Comparison of ENCODE assay signal across 17 cellular contexts in the genomic region with DNA sequence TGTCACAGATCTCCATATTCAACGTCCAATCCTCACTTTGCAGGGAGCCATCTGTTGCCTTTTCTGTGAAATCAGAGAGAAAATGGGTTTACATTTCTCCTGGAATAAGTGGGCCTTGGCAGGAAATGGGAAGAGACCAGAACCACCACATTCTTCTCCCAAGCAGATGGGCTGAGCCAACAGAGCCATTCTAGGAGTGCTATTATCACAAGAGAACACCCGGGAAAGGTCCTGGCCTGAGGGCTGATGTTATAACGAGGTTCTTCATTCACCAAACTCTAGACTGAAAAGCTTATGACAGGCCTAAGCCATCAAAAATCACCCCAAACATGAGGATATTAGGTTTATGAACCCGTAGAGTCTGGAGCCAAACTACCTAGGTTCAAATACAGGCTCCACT.
"Had no signal": no experiment of that assay in that cellular context is flagged by ENCODE, and none has a peak within 500 bp of the region (broad histone marks: within the 10 kb centered on the region; RNA-seq: fewer than 3 reads in every experiment).

No MANE protein-coding gene starts in this region.

- H3K27me3 Mint-ChIP-seq: activated CD4-positive, alpha-beta memory T cell treated with anti-CD3 and anti-CD28 coated beads for 36 hours; activated CD4-positive, alpha-beta T cell treated with anti-CD3 and anti-CD28 coated beads for 36 hours; activated CD8-positive, alpha-beta memory T cell treated with anti-CD3 and anti-CD28 coated beads, Interleukin-2, amount 10 ng/mL, durations not matched to agents 7 days and 5 days; activated naive CD4-positive, alpha-beta T cell treated with anti-CD3 and anti-CD28 coated beads, Interleukin-2, amount 10 ng/mL, durations not matched to agents 7 days and 5 days; memory B cell; natural killer cell treated with Interleukin-12 subunit alpha and Interleukin-12 subunit beta and Interleukin-15 and Interleukin-18, amount 100 ng/mL, for 72 hours; stimulated activated naive B cell treated with anti-CD40 and anti-IgM and Interleukin-4, amounts not matched to agents 10 μg/mL and 1 μg/mL and 100 μg/mL, for 72 hours had no signal

- H3K4me3 Mint-ChIP-seq: activated CD4-positive, alpha-beta memory T cell treated with anti-CD3 and anti-CD28 coated beads for 36 hours; activated CD4-positive, alpha-beta T cell treated with anti-CD3 and anti-CD28 coated beads for 36 hours; activated CD8-positive, alpha-beta memory T cell treated with anti-CD3 and anti-CD28 coated beads, Interleukin-2, amount 10 ng/mL, durations not matched to agents 7 days and 5 days; activated naive CD4-positive, alpha-beta T cell treated with anti-CD3 and anti-CD28 coated beads, Interleukin-2, amount 10 ng/mL, durations not matched to agents 7 days and 5 days; memory B cell; natural killer cell treated with Interleukin-12 subunit alpha and Interleukin-12 subunit beta and Interleukin-15 and Interleukin-18, amount 100 ng/mL, for 72 hours; stimulated activated naive B cell treated with anti-CD40 and anti-IgM and Interleukin-4, amounts not matched to agents 10 μg/mL and 1 μg/mL and 100 μg/mL, for 72 hours had no signal

- H3K4me3 ChIP-seq: dorsolateral prefrontal cortex, gastrocnemius medialis, left lung, tibial artery had no signal

- H3K9me3 Mint-ChIP-seq: activated CD4-positive, alpha-beta memory T cell treated with anti-CD3 and anti-CD28 coated beads for 36 hours; activated naive CD4-positive, alpha-beta T cell treated with anti-CD3 and anti-CD28 coated beads, Interleukin-2, amount 10 ng/mL, durations not matched to agents 7 days and 5 days; activated T-helper 2 cell treated with anti-CD3 and anti-CD28 coated beads, Interferon-gamma antibody, Interleukin-2, Interleukin-4, amounts not matched to agents 10 μg/mL and 5 μg/mL and 100 μg/mL, durations not matched to agents 14 hours and 24 hours and 36 hours; memory B cell; natural killer cell treated with Interleukin-12 subunit alpha and Interleukin-12 subunit beta and Interleukin-15 and Interleukin-18, amount 100 ng/mL, for 72 hours; stimulated activated naive B cell treated with anti-CD40 and anti-IgM and Interleukin-4, amounts not matched to agents 10 μg/mL and 1 μg/mL and 100 μg/mL, for 72 hours had no signal

- DNase-seq: activated CD4-positive, alpha-beta memory T cell treated with anti-CD3 and anti-CD28 coated beads for 36 hours; activated CD4-positive, alpha-beta T cell treated with anti-CD3 and anti-CD28 coated beads for 36 hours; activated CD8-positive, alpha-beta memory T cell treated with anti-CD3 and anti-CD28 coated beads, Interleukin-2, amount 10 ng/mL, durations not matched to agents 7 days and 5 days; activated naive CD4-positive, alpha-beta T cell treated with anti-CD3 and anti-CD28 coated beads, Interleukin-2, amount 10 ng/mL, durations not matched to agents 7 days and 5 days; activated T-cell treated with anti-CD3 and anti-CD28 coated beads, Interleukin-2, amount 50 U/mL, for 1 hour; dorsolateral prefrontal cortex; erythroblast; gastrocnemius medialis; left lung; stimulated activated CD4-positive, alpha-beta T cell treated with anti-CD3 and anti-CD28 coated beads, Interleukin-4, amount 100 ng/mL, for 1 hour; stimulated activated naive B cell treated with anti-CD40 and anti-IgM and Interleukin-4, amounts not matched to agents 10 μg/mL and 1 μg/mL and 100 μg/mL, for 72 hours; T-helper 1 cell; T1000; tibial artery had no signal

- H3K27ac Mint-ChIP-seq: activated CD4-positive, alpha-beta memory T cell treated with anti-CD3 and anti-CD28 coated beads for 36 hours; activated CD4-positive, alpha-beta T cell treated with anti-CD3 and anti-CD28 coated beads for 36 hours; activated CD8-positive, alpha-beta memory T cell treated with anti-CD3 and anti-CD28 coated beads, Interleukin-2, amount 10 ng/mL, durations not matched to agents 7 days and 5 days; activated naive CD4-positive, alpha-beta T cell treated with anti-CD3 and anti-CD28 coated beads, Interleukin-2, amount 10 ng/mL, durations not matched to agents 7 days and 5 days; activated T-helper 2 cell treated with anti-CD3 and anti-CD28 coated beads, Interferon-gamma antibody, Interleukin-2, Interleukin-4, amounts not matched to agents 10 μg/mL and 5 μg/mL and 100 μg/mL, durations not matched to agents 14 hours and 24 hours and 36 hours; memory B cell; natural killer cell treated with Interleukin-12 subunit alpha and Interleukin-12 subunit beta and Interleukin-15 and Interleukin-18, amount 100 ng/mL, for 72 hours; stimulated activated naive B cell treated with anti-CD40 and anti-IgM and Interleukin-4, amounts not matched to agents 10 μg/mL and 1 μg/mL and 100 μg/mL, for 72 hours had no signal

- H3K9me3 ChIP-seq: gastrocnemius medialis, left lung, tibial artery had no signal

- H3K27ac ChIP-seq: gastrocnemius medialis, tibial artery had no signal

- H3K27me3 ChIP-seq: dorsolateral prefrontal cortex, gastrocnemius medialis, left lung, tibial artery had no signal

- H3K36me3 Mint-ChIP-seq: activated CD4-positive, alpha-beta memory T cell treated with anti-CD3 and anti-CD28 coated beads for 36 hours; natural killer cell treated with Interleukin-12 subunit alpha and Interleukin-12 subunit beta and Interleukin-15 and Interleukin-18, amount 100 ng/mL, for 72 hours had no signal

- H3K4me1 Mint-ChIP-seq: activated CD4-positive, alpha-beta T cell treated with anti-CD3 and anti-CD28 coated beads for 36 hours; activated CD8-positive, alpha-beta memory T cell treated with anti-CD3 and anti-CD28 coated beads, Interleukin-2, amount 10 ng/mL, durations not matched to agents 7 days and 5 days; activated naive CD4-positive, alpha-beta T cell treated with anti-CD3 and anti-CD28 coated beads, Interleukin-2, amount 10 ng/mL, durations not matched to agents 7 days and 5 days; memory B cell; stimulated activated naive B cell treated with anti-CD40 and anti-IgM and Interleukin-4, amounts not matched to agents 10 μg/mL and 1 μg/mL and 100 μg/mL, for 72 hours had no signal

- ATAC-seq: activated CD4-positive, alpha-beta T cell treated with anti-CD3 and anti-CD28 coated beads for 36 hours; activated CD8-positive, alpha-beta memory T cell treated with anti-CD3 and anti-CD28 coated beads, Interleukin-2, amount 10 ng/mL, durations not matched to agents 7 days and 5 days; gastrocnemius medialis; left lung; natural killer cell treated with Interleukin-12 subunit alpha and Interleukin-12 subunit beta and Interleukin-15 and Interleukin-18, amount 100 ng/mL, for 72 hours; stimulated activated naive B cell treated with anti-CD40 and anti-IgM and Interleukin-4, amounts not matched to agents 10 μg/mL and 1 μg/mL and 100 μg/mL, for 72 hours had no signal

- H3K36me3 ChIP-seq: left lung had no signal
